Comparison of ENCODE assay signal across 18 cellular contexts in the genomic region with DNA sequence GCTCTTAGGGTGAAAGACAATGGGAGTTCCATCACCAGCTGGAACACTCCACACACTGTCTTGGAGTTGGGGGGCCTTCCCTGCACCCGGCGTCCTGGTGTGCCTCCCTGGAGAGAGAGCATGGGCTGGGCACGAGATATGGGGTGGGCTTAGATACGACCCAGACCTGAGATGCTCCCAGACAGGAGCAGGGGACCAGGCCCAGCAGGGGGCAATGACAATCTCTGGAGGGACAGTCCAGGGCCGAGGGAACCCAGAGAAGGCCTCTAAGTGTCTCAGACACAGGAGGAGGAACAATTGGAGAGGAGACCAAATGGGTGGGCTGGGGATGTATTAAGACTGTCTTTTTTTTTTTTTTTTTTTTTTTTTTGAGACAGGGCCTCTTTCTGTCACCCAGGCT. TPM values are rescaled to one million over a fixed set of nuclear protein-coding genes. Genes with fewer than 3 reads are reported as not detected.
"Had no signal": no experiment of that assay in that cellular context is flagged by ENCODE, and none has a peak within 500 bp of the region (broad histone marks: within the 10 kb centered on the region; RNA-seq: fewer than 3 reads in every experiment).

No MANE protein-coding gene starts in this region.

- DNase-seq: activated CD4-positive, alpha-beta memory T cell treated with anti-CD3 and anti-CD28 coated beads, Interleukin-2, amount 10 ng/mL, durations not matched to agents 7 days and 5 days; activated CD4-positive, alpha-beta T cell treated with anti-CD3 and anti-CD28 coated beads for 36 hours; activated naive CD4-positive, alpha-beta T cell treated with anti-CD3 and anti-CD28 coated beads for 36 hours; dermis blood vessel endothelial cell; left cardiac atrium; naive thymus-derived CD4-positive, alpha-beta T cell; small intestine; stomach; T-helper 1 cell had no signal

- H3K27ac ChIP-seq: neutrophil, right atrium auricular region, stomach, VCaP had no signal

- H3K27me3 ChIP-seq: neutrophil, right atrium auricular region, stomach had no signal

- H3K4me3 ChIP-seq: lung, right atrium auricular region, stomach had no signal

- H3K36me3 ChIP-seq: neutrophil, right atrium auricular region, stomach had no signal

- H3K27ac Mint-ChIP-seq: activated CD4-positive, alpha-beta memory T cell treated with anti-CD3 and anti-CD28 coated beads, Interleukin-2, amount 10 ng/mL, durations not matched to agents 7 days and 5 days; activated CD4-positive, alpha-beta T cell treated with anti-CD3 and anti-CD28 coated beads for 36 hours; activated naive CD4-positive, alpha-beta T cell treated with anti-CD3 and anti-CD28 coated beads for 36 hours; activated T-helper 17 cell treated with anti-CD3 and anti-CD28 coated beads, Interleukin-2, amount 50 U/mL, for 72 hours had no signal

- H3K4me1 Mint-ChIP-seq: activated CD4-positive, alpha-beta memory T cell treated with anti-CD3 and anti-CD28 coated beads, Interleukin-2, amount 10 ng/mL, durations not matched to agents 7 days and 5 days; activated CD4-positive, alpha-beta T cell treated with anti-CD3 and anti-CD28 coated beads for 36 hours; activated T-helper 17 cell treated with anti-CD3 and anti-CD28 coated beads, Interleukin-2, amount 50 U/mL, for 72 hours; central memory CD8-positive, alpha-beta T cell had no signal

- FAIRE-seq: small intestine had no signal

- H3K4me3 Mint-ChIP-seq: activated CD4-positive, alpha-beta memory T cell treated with anti-CD3 and anti-CD28 coated beads, Interleukin-2, amount 10 ng/mL, durations not matched to agents 7 days and 5 days; activated CD4-positive, alpha-beta T cell treated with anti-CD3 and anti-CD28 coated beads for 36 hours; activated naive CD4-positive, alpha-beta T cell treated with anti-CD3 and anti-CD28 coated beads for 36 hours; activated T-helper 17 cell treated with anti-CD3 and anti-CD28 coated beads, Interleukin-2, amount 50 U/mL, for 72 hours; central memory CD8-positive, alpha-beta T cell; naive thymus-derived CD4-positive, alpha-beta T cell had no signal

- ATAC-seq: activated CD4-positive, alpha-beta T cell treated with anti-CD3 and anti-CD28 coated beads for 36 hours; activated T-helper 17 cell treated with anti-CD3 and anti-CD28 coated beads, Interleukin-2, amount 50 U/mL, for 72 hours; left cardiac atrium; naive thymus-derived CD4-positive, alpha-beta T cell had no signal

- H3K27me3 Mint-ChIP-seq: activated CD4-positive, alpha-beta memory T cell treated with anti-CD3 and anti-CD28 coated beads, Interleukin-2, amount 10 ng/mL, durations not matched to agents 7 days and 5 days; activated T-helper 17 cell treated with anti-CD3 and anti-CD28 coated beads, Interleukin-2, amount 50 U/mL, for 72 hours; central memory CD8-positive, alpha-beta T cell; naive thymus-derived CD4-positive, alpha-beta T cell had no signal

- H3K36me3 Mint-ChIP-seq: naive thymus-derived CD4-positive, alpha-beta T cell had no signal

- H3K9me3 Mint-ChIP-seq: activated CD4-positive, alpha-beta memory T cell treated with anti-CD3 and anti-CD28 coated beads, Interleukin-2, amount 10 ng/mL, durations not matched to agents 7 days and 5 days; activated naive CD4-positive, alpha-beta T cell treated with anti-CD3 and anti-CD28 coated beads for 36 hours; activated T-helper 17 cell treated with anti-CD3 and anti-CD28 coated beads, Interleukin-2, amount 50 U/mL, for 72 hours; central memory CD8-positive, alpha-beta T cell; naive thymus-derived CD4-positive, alpha-beta T cell had no signal

- H3K9me3 ChIP-seq: neutrophil, right atrium auricular region, stomach had no signal

- H3K4me1 ChIP-seq: right atrium auricular region had no signal

RNA-seq across cellular contexts. Expression of a gene that starts 40.0 kb away (rescaled TPM):
- total RNA-seq: activated CD4-positive, alpha-beta memory T cell treated with anti-CD3 and anti-CD28 coated beads, Interleukin-2, amount 10 ng/mL, durations not matched to agents 7 days and 5 days; activated CD4-positive, alpha-beta T cell treated with anti-CD3 and anti-CD28 coated beads for 36 hours; activated naive CD4-positive, alpha-beta T cell treated with anti-CD3 and anti-CD28 coated beads for 36 hours; activated T-helper 17 cell treated with anti-CD3 and anti-CD28 coated beads, Interleukin-2, amount 50 U/mL, for 72 hours; dermis blood vessel endothelial cell; epithelial cell of proximal tubule; left cardiac atrium; lung; mononuclear cell; naive thymus-derived CD4-positive, alpha-beta T cell; right atrium auricular region; stomach had no signal
- polyA plus RNA-seq: adipose tissue; lung; naive thymus-derived CD4-positive, alpha-beta T cell; small intestine; stomach had no signal
